11 cellular contexts compared by ENCODE assay signal in the genomic region with DNA sequence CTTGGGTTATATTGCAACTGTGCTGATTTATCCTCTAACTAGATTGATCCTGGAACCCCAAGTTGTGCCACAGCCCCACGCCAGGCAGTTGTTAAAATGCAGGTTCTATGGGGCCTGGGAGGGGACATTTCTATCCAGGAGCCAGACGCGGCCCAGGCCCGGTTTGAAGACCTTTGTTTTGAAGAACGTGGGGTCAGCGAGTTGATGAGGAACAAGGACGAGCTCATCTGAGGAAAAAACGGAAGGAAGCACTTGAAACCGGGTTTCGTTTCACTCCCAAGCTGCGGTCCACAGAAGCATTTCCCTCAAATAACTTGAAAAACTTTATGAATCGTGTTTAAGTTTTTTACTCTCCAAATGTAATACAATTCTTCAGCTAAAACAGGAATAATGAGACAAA.
DNase-seq lines count a peak whose midpoint lies in the region; ATAC-seq and TF ChIP-seq lines count a peak whose summit lies in the region.
"Had no signal": no experiment of that assay in that cellular context is flagged by ENCODE, and none has a peak within 500 bp of the region (broad histone marks: within the 10 kb centered on the region; RNA-seq: fewer than 3 reads in every experiment).

No MANE protein-coding gene starts in this region.

- H3K36me3 Mint-ChIP-seq in activated CD4-positive, alpha-beta T cell treated with anti-CD3 and anti-CD28 coated beads, Interleukin-2, amount 10 ng/mL, durations not matched to agents 24 days and 14 days (ENCODE audit: low read depth), result peaks cover 60% of the 10 kb centered on the region

- H3K79me2 ChIP-seq in MM.1S (ENCODE audit: low read length), result peaks cover 67% of the 10 kb centered on the region

- no peaks in the 10 kb centered on the region for H3K9me2 ChIP-seq in MM.1S (replicated peaks; ENCODE audit: insufficient read depth, low read length)

- ATAC-seq in RWPE2 (ENCODE audit: low read depth), result no peak
- ATAC-seq in GM18519 (IDR thresholded peaks at IDR 0.05; ENCODE audit: low FRiP score, unreplicated experiment), result no peak

- H3K27me3 Mint-ChIP-seq in activated CD4-positive, alpha-beta T cell treated with anti-CD3 and anti-CD28 coated beads, Interleukin-2, amount 10 ng/mL, durations not matched to agents 24 days and 14 days, result no peaks in the 10 kb centered on the region

- H3K27me3 ChIP-seq in RWPE2 (ENCODE audit: insufficient read depth, poor library complexity, severe bottlenecking) (no peaks in the 10 kb centered on the region), left ventricle myocardium inferior (ENCODE audit: low read depth) (no peaks in the 10 kb centered on the region), MM.1S (replicated peaks; ENCODE audit: insufficient read depth, low read length) (no peaks in the 10 kb centered on the region)

- TF ChIP-seq CTCF in RWPE2 (IDR thresholded peaks at IDR 0.05; ENCODE audit: poor library complexity, severe bottlenecking) (no peak), left ventricle myocardium inferior (IDR thresholded peaks at IDR 0.05; ENCODE audit: borderline replicate concordance) (no peak), MM.1S (IDR thresholded peaks at IDR 0.05; ENCODE audit: low read length) (no peak)

- H3K9ac ChIP-seq in MM.1S (ENCODE audit: low read length), result no peak overlapping the region

- DNase-seq in activated CD4-positive, alpha-beta T cell treated with anti-CD3 and anti-CD28 coated beads, Interleukin-2, amount 10 ng/mL, durations not matched to agents 24 days and 14 days, result no peak
- no peak for DNase-seq in activated CD4-positive, alpha-beta T cell treated with anti-CD3 and anti-CD28 coated beads for 48 hours
- DNase-seq in RWPE2 (ENCODE audit: low spot score) (peak; percentile 37), left ventricle myocardium inferior (no peak), hippocampal formation (lab: John Stamatoyannopoulos, UW) (no peak), MM.1S (no peak)
- DNase-seq: amniotic stem cell, NCI-H146, NCI-H524 treated with DMSO at 0.1 percent for 48 hours had no signal

- H3F3A ChIP-seq in MM.1S (ENCODE audit: insufficient read depth, low read length), result no peaks in the 10 kb centered on the region

- H3K4me2 ChIP-seq in MM.1S (ENCODE audit: low read depth, low read length), result no peak overlapping the region

- intact Hi-C loops in activated CD4-positive, alpha-beta T cell treated with anti-CD3 and anti-CD28 coated beads, Interleukin-2, amount 10 ng/mL, durations not matched to agents 24 days and 14 days (cut with micrococcal nuclease), result no loop called here
- intact Hi-C loops in left ventricle myocardium inferior (cut with micrococcal nuclease), result no loop called here

- no peaks in the 10 kb centered on the region for H3K9me3 Mint-ChIP-seq in activated CD4-positive, alpha-beta T cell treated with anti-CD3 and anti-CD28 coated beads, Interleukin-2, amount 10 ng/mL, durations not matched to agents 24 days and 14 days

- H3K36me3 ChIP-seq in RWPE2 (ENCODE audit: low read depth) (peaks cover 46% of the 10 kb centered on the region), left ventricle myocardium inferior (peaks cover 41% of the 10 kb centered on the region), MM.1S (replicated peaks; ENCODE audit: insufficient read depth, low read length) (peaks cover 24% of the 10 kb centered on the region)

- peak overlapping the region; percentile 48 for H3K27ac Mint-ChIP-seq in activated CD4-positive, alpha-beta T cell treated with anti-CD3 and anti-CD28 coated beads, Interleukin-2, amount 10 ng/mL, durations not matched to agents 24 days and 14 days

- H3K4me3 Mint-ChIP-seq in activated CD4-positive, alpha-beta T cell treated with anti-CD3 and anti-CD28 coated beads, Interleukin-2, amount 10 ng/mL, durations not matched to agents 24 days and 14 days, result no peak overlapping the region

- H3K27ac ChIP-seq in RWPE2 (ENCODE audit: poor library complexity, severe bottlenecking), result no peak overlapping the region
- peak overlapping the region; percentile 83 for H3K27ac ChIP-seq in left ventricle myocardium inferior (replicated peaks)
- H3K27ac ChIP-seq in skin epidermis, result peak overlapping the region in 12 of 21 experiments; percentile 7 to 79 (median 62)
- no peak overlapping the region for H3K27ac ChIP-seq in MM.1S (ENCODE audit: low read length)

- no peak overlapping the region for H3K4me3 ChIP-seq in RWPE2 (ENCODE audit: severe bottlenecking)
- H3K4me3 ChIP-seq in left ventricle myocardium inferior, result no peak overlapping the region
- no peak overlapping the region for H3K4me3 ChIP-seq in skin epidermis
- H3K4me3 ChIP-seq in MM.1S (ENCODE audit: low read length), result no peak overlapping the region

- H3K4me1 Mint-ChIP-seq in activated CD4-positive, alpha-beta T cell treated with anti-CD3 and anti-CD28 coated beads, Interleukin-2, amount 10 ng/mL, durations not matched to agents 24 days and 14 days, result peaks cover 48% of the 10 kb centered on the region

- H2AFZ ChIP-seq in MM.1S (ENCODE audit: low read length), result no peak overlapping the region

- H3K9me3 ChIP-seq in RWPE2 (ENCODE audit: severe bottlenecking) (no peaks in the 10 kb centered on the region), left ventricle myocardium inferior (replicated peaks) (peaks cover 6% of the 10 kb centered on the region), MM.1S (replicated peaks; ENCODE audit: insufficient read depth, low read length) (no peaks in the 10 kb centered on the region)

- H3K4me1 ChIP-seq in RWPE2 (ENCODE audit: insufficient read depth, poor library complexity, severe bottlenecking) (peaks cover 33% of the 10 kb centered on the region), left ventricle myocardium inferior (peaks cover 56% of the 10 kb centered on the region), MM.1S (ENCODE audit: low read length) (no peaks in the 10 kb centered on the region)

- no peaks in the 10 kb centered on the region for H4K20me1 ChIP-seq in MM.1S (ENCODE audit: insufficient read depth, low read length)

Comparison
In these comparisons a context has a peak if more than half of its experiments do, and no peak if none do; other contexts are left out.
1. H3K27ac ChIP-seq: peak in left ventricle myocardium inferior (single experiment) and skin epidermis (12 of 21); none in RWPE2 (single experiment) and MM.1S (single experiment).